Comparison of ENCODE assay signal across 17 cellular contexts in the genomic region with DNA sequence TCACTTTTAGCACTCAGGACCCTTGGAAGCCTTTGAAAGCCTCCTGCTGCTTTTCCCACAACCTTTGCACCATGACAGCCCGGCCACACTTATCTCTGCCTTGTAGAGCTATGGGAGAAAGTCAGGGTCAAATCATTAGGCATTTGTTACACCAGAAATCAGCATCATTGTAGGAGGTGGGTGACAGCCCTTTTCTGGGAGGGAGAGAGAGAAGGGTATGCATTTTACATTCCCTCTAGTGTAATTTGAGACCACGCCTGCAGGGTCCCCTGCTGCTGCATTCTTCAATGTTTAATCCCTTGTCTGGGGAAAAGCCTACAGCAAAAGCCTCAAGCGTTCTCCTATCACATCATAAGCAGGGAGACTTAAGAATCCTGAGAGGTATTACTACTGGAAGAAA.
DNase-seq lines count a peak whose midpoint lies in the region; TF ChIP-seq lines count a peak whose summit lies in the region.
"Had no signal": no experiment of that assay in that cellular context is flagged by ENCODE, and none has a peak within 500 bp of the region (broad histone marks: within the 10 kb centered on the region; RNA-seq: fewer than 3 reads in every experiment).

No MANE protein-coding gene starts in this region.

- no peak overlapping the region for H3K9ac ChIP-seq in HUES6 (ENCODE audit: low read length)

- no peaks in the 10 kb centered on the region for H3K36me3 ChIP-seq in HUES6 (ENCODE audit: control insufficient read depth, insufficient read depth, low read length)
- H3K36me3 ChIP-seq: neutrophil had no signal

- TF ChIP-seq CTCF in astrocyte of the spinal cord (IDR thresholded peaks at IDR 0.05; ENCODE audit: low read depth, low read length) = no peak

- H3K27ac ChIP-seq in HUES6 (ENCODE audit: low read depth, low read length) = peak overlapping the region; percentile 37; the same call in 1 of the 2 replicates
- H3K27ac ChIP-seq: neutrophil had no signal

- peaks cover 30% of the 10 kb centered on the region for H3K4me1 ChIP-seq in HUES6 (ENCODE audit: control insufficient read depth, insufficient read depth, low read length)

- peak; percentile 0 for DNase-seq in astrocyte of the spinal cord (ENCODE audit: low read depth, low spot score)
- peak; percentile 69 for DNase-seq in iPS-NIHi7 (ENCODE audit: extremely low spot score)
- peak; percentile 53 for DNase-seq in retina
- no peak for DNase-seq in NCI-H187 (lab: John Stamatoyannopoulos, UW)
- no peak for DNase-seq in stimulated activated CD4-positive, alpha-beta T cell treated with anti-CD3 and anti-CD28 coated beads, Interleukin-12 subunit alpha, Interleukin-12 subunit beta, amount 100 ng/mL, for 4 hours
- DNase-seq in SHP77 treated with DMSO at 0.1 percent for 48 hours (lab: John Stamatoyannopoulos, UW) = no peak
- no peak for DNase-seq in NCI-H446 (lab: John Stamatoyannopoulos, UW)
- DNase-seq: activated CD4-positive, alpha-beta T cell treated with anti-CD3 and anti-CD28 coated beads, Interleukin-2, amount 50 U/mL, for 48 hours; activated T-cell treated with anti-CD3 and anti-CD28 coated beads, Interleukin-2, amount 50 U/mL, for 24 hours; AML-193; Calu3; central memory CD4-positive, alpha-beta T cell; IMR-90; mammary epithelial cell; NCI-H1930 had no signal

- in situ Hi-C loops in astrocyte of the spinal cord (cut with HindIII; ENCODE audit: low sequenced_read_pairs) = no loop called here

- H3K27me3 ChIP-seq in HUES6 (ENCODE audit: control insufficient read depth, insufficient read depth, low read length) = no peaks in the 10 kb centered on the region
- H3K27me3 ChIP-seq: neutrophil had no signal

- H3K4me3 ChIP-seq in HUES6 (ENCODE audit: low read depth, low read length) (peak overlapping the region; percentile 27), astrocyte of the spinal cord (ENCODE audit: low read depth, low read length) (no peak overlapping the region)

- H3K9me3 ChIP-seq in HUES6 (ENCODE audit: control insufficient read depth, insufficient read depth, low read depth, low read length) = no peaks in the 10 kb centered on the region
- H3K9me3 ChIP-seq: neutrophil had no signal

Comparison
In these comparisons a context has a peak if more than half of its experiments do, and no peak if none do; other contexts are left out.
1. DNase-seq: peak in astrocyte of the spinal cord (single experiment), iPS-NIHi7 (single experiment) and retina (single experiment); none in NCI-H187 (0 of 2), stimulated activated CD4-positive, alpha-beta T cell treated with anti-CD3 and anti-CD28 coated beads, Interleukin-12 subunit alpha, Interleukin-12 subunit beta, amount 100 ng/mL, for 4 hours (single experiment), SHP77 treated with DMSO at 0.1 percent for 48 hours (single experiment) and NCI-H446 (0 of 2).